1 cellular context compared by ENCODE assay signal in the genomic region with DNA sequence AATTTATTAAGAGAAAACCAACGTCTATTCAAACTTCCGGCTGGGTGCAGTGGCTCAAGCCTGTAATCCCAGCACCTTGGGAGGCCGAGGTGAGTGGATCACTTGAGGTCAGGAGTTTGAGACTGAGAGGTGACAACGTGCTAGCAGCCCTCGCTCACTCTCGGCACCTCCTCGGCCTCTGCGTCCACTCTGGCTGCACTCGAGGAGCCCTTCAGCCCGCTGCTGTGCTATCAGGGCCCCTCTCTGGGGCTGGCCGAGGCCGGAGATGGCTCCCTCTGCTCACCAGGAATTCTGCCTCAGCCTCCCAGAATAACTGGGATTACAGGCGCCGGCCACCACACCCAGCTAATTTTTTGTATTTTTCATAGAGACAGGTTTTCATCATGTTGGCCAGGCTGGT.
TF ChIP-seq lines count a peak whose summit lies in the region.

No MANE protein-coding gene starts in this region.

TF ChIP-seq in K562, 482 proteins besides CTCF, POLR2A, EP300 and RAD21 (continued from another document):
- TF ChIP-seq, protein P1, sequence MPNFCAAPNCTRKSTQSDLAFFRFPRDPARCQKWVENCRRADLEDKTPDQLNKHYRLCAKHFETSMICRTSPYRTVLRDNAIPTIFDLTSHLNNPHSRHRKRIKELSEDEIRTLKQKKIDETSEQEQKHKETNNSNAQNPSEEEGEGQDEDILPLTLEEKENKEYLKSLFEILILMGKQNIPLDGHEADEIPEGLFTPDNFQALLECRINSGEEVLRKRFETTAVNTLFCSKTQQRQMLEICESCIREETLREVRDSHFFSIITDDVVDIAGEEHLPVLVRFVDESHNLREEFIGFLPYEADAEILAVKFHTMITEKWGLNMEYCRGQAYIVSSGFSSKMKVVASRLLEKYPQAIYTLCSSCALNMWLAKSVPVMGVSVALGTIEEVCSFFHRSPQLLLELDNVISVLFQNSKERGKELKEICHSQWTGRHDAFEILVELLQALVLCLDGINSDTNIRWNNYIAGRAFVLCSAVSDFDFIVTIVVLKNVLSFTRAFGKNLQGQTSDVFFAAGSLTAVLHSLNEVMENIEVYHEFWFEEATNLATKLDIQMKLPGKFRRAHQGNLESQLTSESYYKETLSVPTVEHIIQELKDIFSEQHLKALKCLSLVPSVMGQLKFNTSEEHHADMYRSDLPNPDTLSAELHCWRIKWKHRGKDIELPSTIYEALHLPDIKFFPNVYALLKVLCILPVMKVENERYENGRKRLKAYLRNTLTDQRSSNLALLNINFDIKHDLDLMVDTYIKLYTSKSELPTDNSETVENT (CRISPR knock-in tag; IDR thresholded peaks at IDR 0.05): no peak
- TF ChIP-seq ZNF79 (CRISPR knock-in tag; IDR thresholded peaks at IDR 0.05; ENCODE audit: low read depth) (no peak), HDAC8 (tag; IDR thresholded peaks at IDR 0.05) (no peak), STAG1 (CRISPR knock-in tag; IDR thresholded peaks at IDR 0.05; ENCODE audit: borderline replicate concordance) (no peak), ZNF12 (CRISPR knock-in tag; IDR thresholded peaks at IDR 0.05) (no peak), SREBF2 (CRISPR knock-in tag; IDR thresholded peaks at IDR 0.05) (no peak), PTBP1 (IDR thresholded peaks at IDR 0.05; ENCODE audit: low read depth, low read length) (no peak), NFIC (IDR thresholded peaks at IDR 0.05) (no peak), ZC3H11A (IDR thresholded peaks at IDR 0.05; ENCODE audit: low read depth, low read length) (no peak)
- TF ChIP-seq, protein P2, sequence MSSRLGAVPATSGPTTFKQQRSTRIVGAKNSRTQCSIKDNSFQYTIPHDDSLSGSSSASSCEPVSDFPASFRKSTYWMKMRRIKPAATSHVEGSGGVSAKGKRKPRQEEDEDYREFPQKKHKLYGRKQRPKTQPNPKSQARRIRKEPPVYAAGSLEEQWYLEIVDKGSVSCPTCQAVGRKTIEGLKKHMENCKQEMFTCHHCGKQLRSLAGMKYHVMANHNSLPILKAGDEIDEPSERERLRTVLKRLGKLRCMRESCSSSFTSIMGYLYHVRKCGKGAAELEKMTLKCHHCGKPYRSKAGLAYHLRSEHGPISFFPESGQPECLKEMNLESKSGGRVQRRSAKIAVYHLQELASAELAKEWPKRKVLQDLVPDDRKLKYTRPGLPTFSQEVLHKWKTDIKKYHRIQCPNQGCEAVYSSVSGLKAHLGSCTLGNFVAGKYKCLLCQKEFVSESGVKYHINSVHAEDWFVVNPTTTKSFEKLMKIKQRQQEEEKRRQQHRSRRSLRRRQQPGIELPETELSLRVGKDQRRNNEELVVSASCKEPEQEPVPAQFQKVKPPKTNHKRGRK (tag; IDR thresholded peaks at IDR 0.05): no peak
- TF ChIP-seq, protein P3, sequence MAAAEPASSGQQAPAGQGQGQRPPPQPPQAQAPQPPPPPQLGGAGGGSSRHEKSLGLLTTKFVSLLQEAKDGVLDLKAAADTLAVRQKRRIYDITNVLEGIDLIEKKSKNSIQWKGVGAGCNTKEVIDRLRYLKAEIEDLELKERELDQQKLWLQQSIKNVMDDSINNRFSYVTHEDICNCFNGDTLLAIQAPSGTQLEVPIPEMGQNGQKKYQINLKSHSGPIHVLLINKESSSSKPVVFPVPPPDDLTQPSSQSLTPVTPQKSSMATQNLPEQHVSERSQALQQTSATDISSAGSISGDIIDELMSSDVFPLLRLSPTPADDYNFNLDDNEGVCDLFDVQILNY (CRISPR knock-in tag; IDR thresholded peaks at IDR 0.05): no peak
